9 cellular contexts compared by ENCODE assay signal in the genomic region with DNA sequence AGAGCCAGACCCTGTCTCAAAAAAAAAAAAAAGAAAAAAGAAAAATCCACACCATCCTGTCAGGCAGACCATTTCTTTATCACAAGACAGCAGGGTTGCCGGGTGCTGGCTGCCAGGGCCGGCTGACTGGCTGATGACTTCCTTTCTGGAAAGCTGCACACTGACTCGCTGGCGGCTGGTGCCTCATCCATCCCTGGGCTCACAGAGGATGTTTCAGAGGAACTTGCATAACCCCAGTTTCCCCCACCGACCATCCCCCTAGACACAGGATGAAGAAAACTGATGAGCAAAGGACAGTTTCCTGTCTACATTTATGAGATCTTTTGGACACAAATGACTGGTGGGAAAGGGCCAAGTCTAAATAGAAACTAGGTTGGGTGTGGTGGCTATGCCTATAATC. TPM values are rescaled to one million over a fixed set of nuclear protein-coding genes. Genes with fewer than 3 reads are reported as not detected.
A peak's percentile ranks its signal among the peaks of the same experiment; 100 is the strongest.
DNase-seq lines count a peak whose midpoint lies in the region; ATAC-seq and TF ChIP-seq lines count a peak whose summit lies in the region.
"Had no signal": no experiment of that assay in that cellular context is flagged by ENCODE, and none has a peak within 500 bp of the region (broad histone marks: within the 10 kb centered on the region; RNA-seq: fewer than 3 reads in every experiment).

No MANE protein-coding gene starts in this region.

- intact Hi-C loops in Caco-2 (cut with micrococcal nuclease; ENCODE audit: unreplicated experiment), result no loop called here

- H3K27ac ChIP-seq in SK-N-SH (ENCODE audit: low read depth in 2 of 2, low read length in 1 of 2), result no peak overlapping the region; a peak in 1 of 4 replicates

- no peaks in the 10 kb centered on the region for H3K79me2 ChIP-seq in SK-N-SH (ENCODE audit: insufficient read depth)

- no peak overlapping the region for H3K27ac Mint-ChIP-seq in Caco-2 (ENCODE audit: unreplicated experiment)

- H3K9me3 ChIP-seq in SK-N-SH (no peaks in the 10 kb centered on the region), Caco-2 (no peaks in the 10 kb centered on the region)

- CTCF ChIA-PET in SK-N-SH (lab: Yijun Ruan, JAX) (interaction anchor here (1.8 kb wide), 1 partner anchor 39 kb away, joined by 8 read pairs; no protein-coding TSS in a partner anchor), Caco-2 (lab: Charles Lee) (interaction anchor here (0.6 kb wide), 1 partner anchor 50 kb away, joined by 3 read pairs; no protein-coding TSS in a partner anchor)

- no TSS peak for BruUV-seq in Caco-2 (replicated peaks; lab: Mats Ljungman, UMichigan)

- H3K4me1 ChIP-seq in SK-N-SH (ENCODE audit: control insufficient read depth in 1 of 2, insufficient read depth in 2 of 2, low read depth in 1 of 2, low read length in 1 of 2) (no peaks in the 10 kb centered on the region), Caco-2 (peaks cover 8% of the 10 kb centered on the region)

- no peak for TF ChIP-seq RAD21 in SK-N-SH (IDR thresholded peaks at IDR 0.05; ENCODE audit: low read length)

- no peaks in the 10 kb centered on the region for H3K9me2 ChIP-seq in SK-N-SH

- no peak overlapping the region for H3K9ac ChIP-seq in SK-N-SH

- TF ChIP-seq EP300 in SK-N-SH (IDR thresholded peaks at IDR 0.05; ENCODE audit: borderline replicate concordance in 1 of 2, low read depth in 1 of 2, low read length in 1 of 2), result no peak

- peak overlapping the region; percentile 72; the same call in 1 of the 2 replicates for H2AFZ ChIP-seq in SK-N-SH (ENCODE audit: low read depth)

- TF ChIP-seq CTCF in SK-N-SH (IDR thresholded peaks at IDR 0.05) (no peak), fibroblast of the aortic adventitia (IDR thresholded peaks at IDR 0.05; ENCODE audit: insufficient read depth, low read length) (no peak), Caco-2 (IDR thresholded peaks at IDR 0.05; ENCODE audit: insufficient read depth in 1 of 2, low read depth in 1 of 2, low read length in 1 of 2, severe bottlenecking in 1 of 2, unreplicated experiment in 1 of 2) (no peak), GM20000 (IDR thresholded peaks at IDR 0.05; ENCODE audit: extremely low read depth, missing control alignments) (no peak)

- ATAC-seq in GM21737 (IDR thresholded peaks at IDR 0.05; ENCODE audit: unreplicated experiment) (peak; percentile 59), HG02884 (IDR thresholded peaks at IDR 0.05; ENCODE audit: unreplicated experiment) (no peak)

- H3K36me3 ChIP-seq in SK-N-SH (replicated peaks in 1 of 2; ENCODE audit: control insufficient read depth in 1 of 2, insufficient read depth in 2 of 2, low read length in 1 of 2), result no peaks in the 10 kb centered on the region
- H3K36me3 ChIP-seq in Caco-2 (ENCODE audit: control insufficient read depth, insufficient read depth, low read length), result no peaks in the 10 kb centered on the region

- H3K4me3 ChIP-seq in SK-N-SH (ENCODE audit: low read depth in 2 of 2, low read length in 1 of 2), result no peak overlapping the region; a peak in 1 of 4 replicates
- H3K4me3 ChIP-seq in fibroblast of the aortic adventitia (ENCODE audit: low read depth, low read length), result no peak overlapping the region
- H3K4me3 ChIP-seq in Caco-2 (ENCODE audit: low read depth, low read length), result no peak overlapping the region

- 0 out of 2 replicates have a peak overlapping the region, but pooled peaks have one; percentile 15 for H3K4me2 ChIP-seq in SK-N-SH

- H3K27me3 ChIP-seq in SK-N-SH (ENCODE audit: insufficient read depth) (peaks cover 4% of the 10 kb centered on the region; the same call in 1 of the 2 replicates), Caco-2 (replicated peaks; ENCODE audit: control insufficient read depth, insufficient read depth, low read length) (no peaks in the 10 kb centered on the region)

- POLR2A ChIA-PET in SK-N-SH (lab: Yijun Ruan, JAX), result no interaction called here
- POLR2A ChIA-PET in Caco-2 (lab: Charles Lee), result no interaction called here

- H3K4me3 Mint-ChIP-seq in Caco-2 (ENCODE audit: unreplicated experiment), result no peak overlapping the region

- H3K4me1 Mint-ChIP-seq in Caco-2 (ENCODE audit: low read depth, unreplicated experiment), result peaks cover 10% of the 10 kb centered on the region

- 20% methylated on average over 5 of the region's 5 CpGs for WGBS in SK-N-SH (ENCODE audit: low lambda C conversion rate)

- no peaks in the 10 kb centered on the region for H3K27me3 Mint-ChIP-seq in Caco-2 (ENCODE audit: insufficient read depth, unreplicated experiment)

- no peaks in the 10 kb centered on the region for H4K20me1 ChIP-seq in SK-N-SH (ENCODE audit: insufficient read depth)

- no peak for DNase-seq in SK-N-SH
- peak; percentile 32 for DNase-seq in fibroblast of the aortic adventitia (ENCODE audit: low read depth)
- peak; percentile 11 for DNase-seq in putamen (ENCODE audit: low spot score)
- no peak for DNase-seq in Caco-2
- DNase-seq in GM20000 (ENCODE audit: low spot score), result no peak
- no peak for DNase-seq in OCI-M2 (lab: John Stamatoyannopoulos, UW; ENCODE audit: unreplicated experiment)
- DNase-seq: stimulated activated CD4-positive, alpha-beta T cell treated with anti-CD3 and anti-CD28 coated beads, Interleukin-4, amount 100 ng/mL, for 1 hour had no signal

- no peaks in the 10 kb centered on the region for H3F3A ChIP-seq in SK-N-SH (replicated peaks; ENCODE audit: insufficient read depth)

- no peaks in the 10 kb centered on the region for H3K9me3 Mint-ChIP-seq in Caco-2 (ENCODE audit: unreplicated experiment)

- H3K36me3 Mint-ChIP-seq in Caco-2 (ENCODE audit: insufficient read depth, unreplicated experiment), result no peaks in the 10 kb centered on the region

TF ChIP-seq in SK-N-SH, 30 proteins besides CTCF, POLR2A, EP300 and RAD21:
- TF ChIP-seq SMC3 (IDR thresholded peaks at IDR 0.05; ENCODE audit: low read depth, low read length) (no peak), TEAD4 (IDR thresholded peaks at IDR 0.05; ENCODE audit: borderline replicate concordance, insufficient read depth) (no peak), TAF1 (IDR thresholded peaks at IDR 0.05; ENCODE audit: borderline replicate concordance, low read depth, low read length) (no peak), NFIC (IDR thresholded peaks at IDR 0.05; ENCODE audit: borderline replicate concordance) (no peak), MEF2A (IDR thresholded peaks at IDR 0.05; ENCODE audit: borderline replicate concordance, low read depth) (no peak), POLR2AphosphoS5 (IDR thresholded peaks at IDR 0.05; ENCODE audit: low read depth, low read length) (no peak), JUND (IDR thresholded peaks at IDR 0.05) (no peak), GATA2 (CRISPR knock-in tag; IDR thresholded peaks at IDR 0.05) (no peak), YY1 (IDR thresholded peaks at IDR 0.05; ENCODE audit: low read depth) (no peak)
- TF ChIP-seq, protein P1, sequence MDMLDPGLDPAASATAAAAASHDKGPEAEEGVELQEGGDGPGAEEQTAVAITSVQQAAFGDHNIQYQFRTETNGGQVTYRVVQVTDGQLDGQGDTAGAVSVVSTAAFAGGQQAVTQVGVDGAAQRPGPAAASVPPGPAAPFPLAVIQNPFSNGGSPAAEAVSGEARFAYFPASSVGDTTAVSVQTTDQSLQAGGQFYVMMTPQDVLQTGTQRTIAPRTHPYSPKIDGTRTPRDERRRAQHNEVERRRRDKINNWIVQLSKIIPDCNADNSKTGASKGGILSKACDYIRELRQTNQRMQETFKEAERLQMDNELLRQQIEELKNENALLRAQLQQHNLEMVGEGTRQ (IDR thresholded peaks at IDR 0.05; ENCODE audit: borderline replicate concordance, low read depth, low read length), result no peak
- TF ChIP-seq, protein P2, sequence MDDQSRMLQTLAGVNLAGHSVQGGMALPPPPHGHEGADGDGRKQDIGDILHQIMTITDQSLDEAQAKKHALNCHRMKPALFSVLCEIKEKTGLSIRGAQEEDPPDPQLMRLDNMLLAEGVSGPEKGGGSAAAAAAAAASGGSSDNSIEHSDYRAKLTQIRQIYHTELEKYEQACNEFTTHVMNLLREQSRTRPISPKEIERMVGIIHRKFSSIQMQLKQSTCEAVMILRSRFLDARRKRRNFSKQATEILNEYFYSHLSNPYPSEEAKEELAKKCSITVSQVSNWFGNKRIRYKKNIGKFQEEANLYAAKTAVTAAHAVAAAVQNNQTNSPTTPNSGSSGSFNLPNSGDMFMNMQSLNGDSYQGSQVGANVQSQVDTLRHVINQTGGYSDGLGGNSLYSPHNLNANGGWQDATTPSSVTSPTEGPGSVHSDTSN (IDR thresholded peaks at IDR 0.05), result no peak
- TF ChIP-seq, protein P3, sequence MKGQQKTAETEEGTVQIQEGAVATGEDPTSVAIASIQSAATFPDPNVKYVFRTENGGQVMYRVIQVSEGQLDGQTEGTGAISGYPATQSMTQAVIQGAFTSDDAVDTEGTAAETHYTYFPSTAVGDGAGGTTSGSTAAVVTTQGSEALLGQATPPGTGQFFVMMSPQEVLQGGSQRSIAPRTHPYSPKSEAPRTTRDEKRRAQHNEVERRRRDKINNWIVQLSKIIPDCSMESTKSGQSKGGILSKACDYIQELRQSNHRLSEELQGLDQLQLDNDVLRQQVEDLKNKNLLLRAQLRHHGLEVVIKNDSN (IDR thresholded peaks at IDR 0.05; ENCODE audit: borderline replicate concordance, low read depth), result no peak

RNA-seq across cellular contexts. Expression of a gene that starts 14.1 kb away (rescaled TPM):
- polyA plus RNA-seq in SK-N-SH (2012; rRNA removed), result 1.7 and 2.1 TPM in 2 replicates
- polyA plus RNA-seq in SK-N-SH (2012; cell fraction: cytosol; rRNA removed), result 2.0 and 2.1 TPM in 2 replicates
- 0.61 and 1.3 TPM in 2 replicates for polyA plus RNA-seq in SK-N-SH (2012; cell fraction: nucleus; rRNA removed)
- total RNA-seq in fibroblast of the aortic adventitia (ENCODE audit: low replicate concordance) (0.27 and 2.7 TPM in 2 replicates), Caco-2 (2022) (3.1 and 3.9 TPM in 2 replicates)

RNA-seq across cellular contexts. Expression of a gene that starts 36.0 kb away (rescaled TPM):
- polyA plus RNA-seq in SK-N-SH (2012; rRNA removed), result 14.8 and 15.6 TPM in 2 replicates
- 16.8 and 20.6 TPM in 2 replicates for polyA plus RNA-seq in SK-N-SH (2012; cell fraction: cytosol; rRNA removed)
- polyA plus RNA-seq in SK-N-SH (2012; cell fraction: nucleus; rRNA removed), result 4.8 and 7.6 TPM in 2 replicates
- total RNA-seq in fibroblast of the aortic adventitia (ENCODE audit: low replicate concordance) (7.4 and 16.1 TPM in 2 replicates), Caco-2 (2022) (22.0 and 24.2 TPM in 2 replicates)

Comparison
In these comparisons a context has a peak if more than half of its experiments do, and no peak if none do; other contexts are left out.
1. DNase-seq: peak in fibroblast of the aortic adventitia (single experiment) and putamen (single experiment); none in SK-N-SH (single experiment), Caco-2 (0 of 2), GM20000 (single experiment) and OCI-M2 (single experiment).